In the genomic region with DNA sequence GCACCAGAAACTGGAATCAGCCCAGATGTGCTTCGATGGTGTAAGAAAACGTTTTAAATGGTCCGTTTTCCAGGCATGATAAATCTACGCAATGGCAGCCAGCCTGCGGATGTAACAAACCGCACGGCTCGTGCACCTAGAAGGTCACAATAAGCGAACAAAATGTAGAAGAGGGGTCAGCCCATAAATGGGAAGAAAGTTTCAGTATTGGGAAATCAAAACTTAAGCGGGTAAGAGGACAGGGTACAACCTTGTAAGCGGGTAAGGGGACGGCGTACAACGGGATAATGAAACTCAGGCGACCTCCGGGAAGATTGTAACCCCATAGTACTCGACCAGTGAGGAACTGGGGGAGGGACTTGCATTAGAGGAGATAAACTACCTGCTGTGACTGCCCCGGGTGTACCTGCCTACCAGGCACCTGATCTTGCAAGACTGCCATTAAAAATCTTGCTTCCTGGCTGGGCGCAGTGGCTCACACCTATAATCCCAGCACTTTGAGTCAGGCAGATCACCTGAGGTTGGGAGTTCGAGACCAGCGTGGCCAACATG, we compare ENCODE assay signal across 16 cellular contexts.
DNase-seq lines count a peak whose midpoint lies in the region; ATAC-seq, FAIRE-seq and TF ChIP-seq lines count a peak whose summit lies in the region.
"Had no signal": no experiment of that assay in that cellular context is flagged by ENCODE, and none has a peak within 500 bp of the region (broad histone marks: within the 10 kb centered on the region; RNA-seq: fewer than 3 reads in every experiment).

No MANE protein-coding gene starts in this region.

- peak overlapping the region; percentile 43 to 86 for H3K4me3 Mint-ChIP-seq in activated T-cell treated with anti-CD3 and anti-CD28 coated beads, Interleukin-2, amount 50 U/mL, for 72 hours
- peak overlapping the region; percentile 46 for H3K4me3 Mint-ChIP-seq in glutamatergic neuron (ENCODE audit: unreplicated experiment)
- peak overlapping the region; percentile 71 to 74 for H3K4me3 Mint-ChIP-seq in stimulated activated naive B cell treated with anti-CD40 and anti-IgM and Interleukin-4, amounts not matched to agents 10 μg/mL and 1 μg/mL and 100 μg/mL, for 72 hours
- H3K4me3 Mint-ChIP-seq: dendritic cell treated with granulocyte-macrophage colony-stimulating factor and Interleukin-4, amounts not matched to agents 40 ng/mL and 50 ng/mL, for 4 days had no signal

- H3K27me3 Mint-ChIP-seq in activated T-cell treated with anti-CD3 and anti-CD28 coated beads, Interleukin-2, amount 50 U/mL, for 72 hours (ENCODE audit: low read depth), result no peaks in the 10 kb centered on the region
- peaks cover 11% of the 10 kb centered on the region for H3K27me3 Mint-ChIP-seq in glutamatergic neuron (ENCODE audit: unreplicated experiment)
- no peaks in the 10 kb centered on the region for H3K27me3 Mint-ChIP-seq in stimulated activated naive B cell treated with anti-CD40 and anti-IgM and Interleukin-4, amounts not matched to agents 10 μg/mL and 1 μg/mL and 100 μg/mL, for 72 hours
- H3K27me3 Mint-ChIP-seq: dendritic cell treated with granulocyte-macrophage colony-stimulating factor and Interleukin-4, amounts not matched to agents 40 ng/mL and 50 ng/mL, for 4 days had no signal

- H3K4me3 ChIP-seq in PC-3 (ENCODE audit: low read length), result no peak overlapping the region
- H3K4me3 ChIP-seq: gastrocnemius medialis, lung, PC-9 had no signal

- H3K4me1 Mint-ChIP-seq in activated T-cell treated with anti-CD3 and anti-CD28 coated beads, Interleukin-2, amount 50 U/mL, for 72 hours (ENCODE audit: low read depth), result peaks cover 69% of the 10 kb centered on the region
- peaks cover 61% of the 10 kb centered on the region for H3K4me1 Mint-ChIP-seq in glutamatergic neuron (ENCODE audit: low read depth, unreplicated experiment)
- peaks cover 59 to 75% of the 10 kb centered on the region in 2 donors for H3K4me1 Mint-ChIP-seq in stimulated activated naive B cell treated with anti-CD40 and anti-IgM and Interleukin-4, amounts not matched to agents 10 μg/mL and 1 μg/mL and 100 μg/mL, for 72 hours

- no peaks in the 10 kb centered on the region for H3K9me3 Mint-ChIP-seq in activated T-cell treated with anti-CD3 and anti-CD28 coated beads, Interleukin-2, amount 50 U/mL, for 72 hours
- H3K9me3 Mint-ChIP-seq in glutamatergic neuron (ENCODE audit: unreplicated experiment), result peaks cover 16% of the 10 kb centered on the region
- no peaks in the 10 kb centered on the region for H3K9me3 Mint-ChIP-seq in stimulated activated naive B cell treated with anti-CD40 and anti-IgM and Interleukin-4, amounts not matched to agents 10 μg/mL and 1 μg/mL and 100 μg/mL, for 72 hours
- H3K9me3 Mint-ChIP-seq: dendritic cell treated with granulocyte-macrophage colony-stimulating factor and Interleukin-4, amounts not matched to agents 40 ng/mL and 50 ng/mL, for 4 days had no signal

- intact Hi-C loops in PC-3 (cut with micrococcal nuclease), result no loop called here

- H3K9me3 ChIP-seq in PC-3 (ENCODE audit: low read length), result no peaks in the 10 kb centered on the region
- H3K9me3 ChIP-seq: gastrocnemius medialis had no signal

- peaks cover 8% of the 10 kb centered on the region for H3F3A ChIP-seq in PC-3 (ENCODE audit: low read length, unreplicated experiment)

- no peak for TF ChIP-seq CTCF in PC-3 (conservative IDR thresholded peaks at IDR 0.05; ENCODE audit: low read depth, low read length)
- TF ChIP-seq CTCF in glutamatergic neuron (IDR thresholded peaks at IDR 0.05; ENCODE audit: partially characterized antibody, unreplicated experiment), result no peak

- peaks cover 50% of the 10 kb centered on the region for H4K20me1 ChIP-seq in PC-3 (ENCODE audit: low read length)

- H3K9ac ChIP-seq in PC-3 (ENCODE audit: low read length), result peak overlapping the region; percentile 20

- H3K9me2 ChIP-seq in PC-3 (replicated peaks; ENCODE audit: low read length), result no peaks in the 10 kb centered on the region

- FAIRE-seq in GM19239 (lab: Jason Lieb, UNC), result no peak

- CTCF ChIA-PET in PC-3 (lab: Charles Lee), result no interaction called here

- H3K27ac ChIP-seq in PC-3 (ENCODE audit: low read length), result peak overlapping the region; percentile 78
- H3K27ac ChIP-seq: PC-9, VCaP had no signal

- H3K36me3 ChIP-seq in PC-3 (ENCODE audit: low read depth, low read length), result no peaks in the 10 kb centered on the region; the same call in 1 of the 2 replicates
- H3K36me3 ChIP-seq: gastrocnemius medialis had no signal

- POLR2A ChIA-PET in PC-3 (lab: Charles Lee; ENCODE audit: unreplicated experiment), result no interaction called here

- no peaks in the 10 kb centered on the region for H3K27me3 ChIP-seq in PC-3 (ENCODE audit: low read length)
- H3K27me3 ChIP-seq: gastrocnemius medialis had no signal

- H3K27ac Mint-ChIP-seq in activated T-cell treated with anti-CD3 and anti-CD28 coated beads, Interleukin-2, amount 50 U/mL, for 72 hours, result peak overlapping the region; percentile 16
- H3K27ac Mint-ChIP-seq in glutamatergic neuron (ENCODE audit: unreplicated experiment), result peak overlapping the region; percentile 62
- H3K27ac Mint-ChIP-seq in stimulated activated naive B cell treated with anti-CD40 and anti-IgM and Interleukin-4, amounts not matched to agents 10 μg/mL and 1 μg/mL and 100 μg/mL, for 72 hours, result peak overlapping the region; percentile 91

- ATAC-seq in activated T-cell treated with anti-CD3 and anti-CD28 coated beads, Interleukin-2, amount 50 U/mL, for 72 hours (replicated peaks in 1 of 2), result no peak
- ATAC-seq in PC-3 (no peak), HG03196 (IDR thresholded peaks at IDR 0.05; ENCODE audit: unreplicated experiment) (no peak)
- ATAC-seq in stimulated activated naive B cell treated with anti-CD40 and anti-IgM and Interleukin-4, amounts not matched to agents 10 μg/mL and 1 μg/mL and 100 μg/mL, for 72 hours (replicated peaks), result no peak

- peak overlapping the region; percentile 47 for H3K4me2 ChIP-seq in PC-3 (ENCODE audit: low read length)
- H3K4me2 ChIP-seq: PC-9 had no signal

- no peak for DNase-seq in activated T-cell treated with anti-CD3 and anti-CD28 coated beads, Interleukin-2, amount 50 U/mL, for 72 hours
- no peak for DNase-seq in activated T-cell treated with anti-CD3 and anti-CD28 coated beads, Interleukin-2, amount 50 U/mL, for 1 hour
- DNase-seq in PC-3, result no peak
- DNase-seq in glutamatergic neuron, result no peak
- DNase-seq in stimulated activated naive B cell treated with anti-CD40 and anti-IgM and Interleukin-4, amounts not matched to agents 10 μg/mL and 1 μg/mL and 100 μg/mL, for 72 hours, result no peak
- DNase-seq in DMS79 (lab: John Stamatoyannopoulos, UW), result no peak
- no peak for DNase-seq in GM19239 (ENCODE audit: insufficient read length, low spot score)
- DNase-seq: activated gamma-delta T cell, gastrocnemius medialis, GOT3, NCI-H1930, PC-9 had no signal

- H3K4me1 ChIP-seq in PC-3 (ENCODE audit: insufficient read depth, low read length), result peaks cover 18% of the 10 kb centered on the region

- peaks cover 95% of the 10 kb centered on the region for H3K79me2 ChIP-seq in PC-3 (ENCODE audit: low read length)

- no peak overlapping the region for H2AFZ ChIP-seq in PC-3 (ENCODE audit: low read length)
- H2AFZ ChIP-seq: PC-9 had no signal

- H3K36me3 Mint-ChIP-seq in activated T-cell treated with anti-CD3 and anti-CD28 coated beads, Interleukin-2, amount 50 U/mL, for 72 hours (ENCODE audit: insufficient read depth in 2 of 2), result peaks cover 7 to 11% of the 10 kb centered on the region in 2 donors
- H3K36me3 Mint-ChIP-seq in glutamatergic neuron (ENCODE audit: unreplicated experiment), result no peaks in the 10 kb centered on the region
- peaks cover 21 to 48% of the 10 kb centered on the region in 2 donors for H3K36me3 Mint-ChIP-seq in stimulated activated naive B cell treated with anti-CD40 and anti-IgM and Interleukin-4, amounts not matched to agents 10 μg/mL and 1 μg/mL and 100 μg/mL, for 72 hours

- BruUV-seq in PC-3 (replicated peaks; lab: Mats Ljungman, UMichigan), result no TSS peak

Comparison
In these comparisons a context has a peak if more than half of its experiments do, and no peak if none do; other contexts are left out.
1. H3K27ac Mint-ChIP-seq: peak in every context shown above with its lines; median percentile 91 in stimulated activated naive B cell treated with anti-CD40 and anti-IgM and Interleukin-4, amounts not matched to agents 10 μg/mL and 1 μg/mL and 100 μg/mL, for 72 hours; 62 in glutamatergic neuron; 16 in activated T-cell treated with anti-CD3 and anti-CD28 coated beads, Interleukin-2, amount 50 U/mL, for 72 hours.